Comparison of ENCODE assay signal across 1 cellular context in the genomic region with DNA sequence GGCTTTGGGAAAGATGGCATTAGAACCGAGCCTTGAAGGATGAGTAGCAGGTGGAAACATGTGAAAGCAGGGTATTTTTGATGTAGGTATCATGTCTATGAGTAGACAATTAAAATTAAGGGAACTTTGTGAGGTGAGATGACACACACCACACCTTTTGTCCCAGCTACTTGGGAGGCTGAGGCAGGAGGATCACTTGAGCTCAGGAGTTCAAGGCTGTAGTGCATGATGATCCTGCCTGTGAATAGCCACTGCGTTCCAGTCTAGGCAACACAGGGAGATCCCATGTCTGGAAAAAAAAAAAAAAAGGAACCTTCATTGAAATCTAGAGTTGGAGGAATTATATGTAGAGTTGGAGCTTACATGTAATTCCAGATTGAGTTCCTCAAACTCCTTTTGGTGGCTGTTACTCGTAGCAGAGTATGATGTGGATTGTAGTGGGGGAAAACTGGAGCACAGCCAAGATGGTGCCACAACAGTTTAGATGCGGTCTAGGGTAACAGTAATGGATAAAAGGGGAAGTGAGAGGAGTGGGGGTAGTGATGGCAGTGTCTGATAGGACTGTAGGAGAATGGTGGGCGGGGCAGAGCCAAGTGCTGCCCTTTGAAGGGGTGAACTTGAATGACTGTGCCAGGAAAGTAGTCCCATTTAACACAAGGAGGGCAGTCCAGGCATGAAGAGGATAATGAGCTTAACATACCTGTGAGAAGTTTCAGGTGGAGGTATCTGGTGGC.
TF ChIP-seq lines count a peak whose summit lies in the region.

No MANE protein-coding gene starts in this region.

TF ChIP-seq in K562, 482 proteins besides CTCF, POLR2A, EP300 and RAD21 (continued from another document and continues in another):
- TF ChIP-seq, protein P1, sequence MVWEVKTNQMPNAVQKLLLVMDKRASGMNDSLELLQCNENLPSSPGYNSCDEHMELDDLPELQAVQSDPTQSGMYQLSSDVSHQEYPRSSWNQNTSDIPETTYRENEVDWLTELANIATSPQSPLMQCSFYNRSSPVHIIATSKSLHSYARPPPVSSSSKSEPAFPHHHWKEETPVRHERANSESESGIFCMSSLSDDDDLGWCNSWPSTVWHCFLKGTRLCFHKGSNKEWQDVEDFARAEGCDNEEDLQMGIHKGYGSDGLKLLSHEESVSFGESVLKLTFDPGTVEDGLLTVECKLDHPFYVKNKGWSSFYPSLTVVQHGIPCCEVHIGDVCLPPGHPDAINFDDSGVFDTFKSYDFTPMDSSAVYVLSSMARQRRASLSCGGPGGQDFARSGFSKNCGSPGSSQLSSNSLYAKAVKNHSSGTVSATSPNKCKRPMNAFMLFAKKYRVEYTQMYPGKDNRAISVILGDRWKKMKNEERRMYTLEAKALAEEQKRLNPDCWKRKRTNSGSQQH (CRISPR knock-in tag; IDR thresholded peaks at IDR 0.05), result no peak
- TF ChIP-seq SOX6 (IDR thresholded peaks at IDR 0.05) (peak; percentile 92), EWSR1 (IDR thresholded peaks at IDR 0.05; ENCODE audit: borderline replicate concordance, low read depth, partially characterized antibody) (no peak), ZNF75A (CRISPR knock-in tag; IDR thresholded peaks at IDR 0.05) (no peak), TAL1 (IDR thresholded peaks at IDR 0.05) (no peak; the same call in 1 of the 2 replicates), SMC3 (conservative IDR thresholded peaks at IDR 0.05; ENCODE audit: insufficient read depth, low read depth, low read length) (no peak), ZNF830 (CRISPR knock-in tag; IDR thresholded peaks at IDR 0.05) (no peak), MYC (IDR thresholded peaks at IDR 0.05; ENCODE audit: low read depth, low read length) (no peak), MYC (CRISPR knock-in tag; IDR thresholded peaks at IDR 0.05; ENCODE audit: borderline replicate concordance, low read depth) (no peak), CBFA2T2 (conservative IDR thresholded peaks at IDR 0.05) (no peak), ZNF311 (CRISPR knock-in tag; IDR thresholded peaks at IDR 0.05) (no peak), GATAD2A (IDR thresholded peaks at IDR 0.05) (no peak; the same call in 1 of the 2 replicates), ZNF24 (IDR thresholded peaks at IDR 0.05) (no peak), GATAD2B (IDR thresholded peaks at IDR 0.05; ENCODE audit: borderline replicate concordance) (no peak), ZNF445 (CRISPR knock-in tag; IDR thresholded peaks at IDR 0.05; ENCODE audit: low read depth) (no peak), HNRNPH1 (optimal IDR thresholded peaks at IDR 0.05; ENCODE audit: low read depth, low read length) (no peak), ZNF766 (CRISPR knock-in tag; conservative IDR thresholded peaks at IDR 0.05) (no peak), PTTG1 (tag; IDR thresholded peaks at IDR 0.05; ENCODE audit: low read depth) (no peak), HMG20B (CRISPR knock-in tag; IDR thresholded peaks at IDR 0.05) (no peak), NFIC (IDR thresholded peaks at IDR 0.05) (peak; percentile 94), ILK (tag; IDR thresholded peaks at IDR 0.05; ENCODE audit: borderline replicate concordance, low read depth) (no peak), CBX1 (IDR thresholded peaks at IDR 0.05; ENCODE audit: low read depth) (no peak), E2F3 (CRISPR knock-in tag; IDR thresholded peaks at IDR 0.05) (no peak), TEAD4 (IDR thresholded peaks at IDR 0.05; ENCODE audit: low read length) (peak; percentile 51; the same call in 1 of the 2 replicates), TEAD4 (CRISPR knock-in tag; IDR thresholded peaks at IDR 0.05; ENCODE audit: borderline replicate concordance) (no peak), ZNF217 (CRISPR knock-in tag; IDR thresholded peaks at IDR 0.05) (no peak), CTBP1 (IDR thresholded peaks at IDR 0.05; ENCODE audit: borderline replicate concordance) (peak; percentile 86), ZBED1 (IDR thresholded peaks at IDR 0.05) (no peak), MXI1 (IDR thresholded peaks at IDR 0.05; ENCODE audit: low read depth, low read length) (no peak), ESRRA (IDR thresholded peaks at IDR 0.05; ENCODE audit: borderline replicate concordance, low read depth) (peak; percentile 63; the same call in 1 of the 2 replicates), ZFPM2 (CRISPR knock-in tag; IDR thresholded peaks at IDR 0.05) (no peak), ARNT (IDR thresholded peaks at IDR 0.05) (no peak), HSF4 (CRISPR knock-in tag; IDR thresholded peaks at IDR 0.05; ENCODE audit: borderline replicate concordance) (no peak), SRSF3 (IDR thresholded peaks at IDR 0.05; ENCODE audit: insufficient read depth, low read length) (no peak), ZNF583 (CRISPR knock-in tag; IDR thresholded peaks at IDR 0.05) (no peak), NR3C1 (CRISPR knock-in tag; IDR thresholded peaks at IDR 0.05) (no peak), ETS2 (tag; IDR thresholded peaks at IDR 0.05; ENCODE audit: borderline replicate concordance, poor library complexity, severe bottlenecking) (no peak), CHCHD3 (CRISPR knock-in tag; IDR thresholded peaks at IDR 0.05) (no peak), PURB (CRISPR knock-in tag; IDR thresholded peaks at IDR 0.05; ENCODE audit: low read depth) (no peak), MEF2A (IDR thresholded peaks at IDR 0.05; ENCODE audit: control insufficient read depth, low read depth, low read length) (no peak), HNRNPL (IDR thresholded peaks at IDR 0.05; ENCODE audit: low read depth, low read length) (no peak), NFRKB (IDR thresholded peaks at IDR 0.05; ENCODE audit: low read depth) (no peak), SREBF1 (IDR thresholded peaks at IDR 0.05; ENCODE audit: borderline replicate concordance, low read depth, low read length) (no peak), ATF7 (IDR thresholded peaks at IDR 0.05) (peak; percentile 36; the same call in 1 of the 2 replicates), ZNF146 (CRISPR knock-in tag; IDR thresholded peaks at IDR 0.05; ENCODE audit: unreplicated experiment) (no peak), ARID1B (IDR thresholded peaks at IDR 0.05) (peak; percentile 81), KLF13 (tag; IDR thresholded peaks at IDR 0.05; ENCODE audit: borderline replicate concordance, low read depth) (0 out of 2 replicates have a peak, but pooled peaks have one; percentile 30), GABPB1 (CRISPR knock-in tag; IDR thresholded peaks at IDR 0.05) (no peak), ILF3 (IDR thresholded peaks at IDR 0.05; ENCODE audit: borderline replicate concordance) (no peak), GABPA (tag; conservative IDR thresholded peaks at IDR 0.05; ENCODE audit: low read depth) (no peak), CHD4 (IDR thresholded peaks at IDR 0.05; ENCODE audit: insufficient read depth, insufficient replicate concordance, low read depth, low read length, poor library complexity, severe bottlenecking) (no peak), MYNN (IDR thresholded peaks at IDR 0.05) (peak; percentile 88), MYNN (CRISPR knock-in tag; IDR thresholded peaks at IDR 0.05) (no peak), ZFP30 (CRISPR knock-in tag; IDR thresholded peaks at IDR 0.05; ENCODE audit: borderline replicate concordance) (no peak), LARP7 (IDR thresholded peaks at IDR 0.05) (no peak), ZBTB8A (IDR thresholded peaks at IDR 0.05; ENCODE audit: partially characterized antibody) (no peak), SMARCA4 (IDR thresholded peaks at IDR 0.05) (peak; percentile 74), DPF2 (IDR thresholded peaks at IDR 0.05) (peak; percentile 88), EZH2 (IDR thresholded peaks at IDR 0.05; ENCODE audit: borderline replicate concordance, low read depth, low read length) (no peak), CSDE1 (IDR thresholded peaks at IDR 0.05) (no peak), ZFP1 (CRISPR knock-in tag; IDR thresholded peaks at IDR 0.05) (no peak), SMARCC2 (IDR thresholded peaks at IDR 0.05; ENCODE audit: low read depth) (peak; percentile 45; the same call in 1 of the 2 replicates), CREM (IDR thresholded peaks at IDR 0.05; ENCODE audit: low read depth) (peak; percentile 63), LEF1 (IDR thresholded peaks at IDR 0.05) (peak; percentile 52; the same call in 1 of the 2 replicates)
- TF ChIP-seq, protein P2, sequence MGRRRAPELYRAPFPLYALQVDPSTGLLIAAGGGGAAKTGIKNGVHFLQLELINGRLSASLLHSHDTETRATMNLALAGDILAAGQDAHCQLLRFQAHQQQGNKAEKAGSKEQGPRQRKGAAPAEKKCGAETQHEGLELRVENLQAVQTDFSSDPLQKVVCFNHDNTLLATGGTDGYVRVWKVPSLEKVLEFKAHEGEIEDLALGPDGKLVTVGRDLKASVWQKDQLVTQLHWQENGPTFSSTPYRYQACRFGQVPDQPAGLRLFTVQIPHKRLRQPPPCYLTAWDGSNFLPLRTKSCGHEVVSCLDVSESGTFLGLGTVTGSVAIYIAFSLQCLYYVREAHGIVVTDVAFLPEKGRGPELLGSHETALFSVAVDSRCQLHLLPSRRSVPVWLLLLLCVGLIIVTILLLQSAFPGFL (CRISPR knock-in tag; IDR thresholded peaks at IDR 0.05), result no peak
- TF ChIP-seq, protein P3, sequence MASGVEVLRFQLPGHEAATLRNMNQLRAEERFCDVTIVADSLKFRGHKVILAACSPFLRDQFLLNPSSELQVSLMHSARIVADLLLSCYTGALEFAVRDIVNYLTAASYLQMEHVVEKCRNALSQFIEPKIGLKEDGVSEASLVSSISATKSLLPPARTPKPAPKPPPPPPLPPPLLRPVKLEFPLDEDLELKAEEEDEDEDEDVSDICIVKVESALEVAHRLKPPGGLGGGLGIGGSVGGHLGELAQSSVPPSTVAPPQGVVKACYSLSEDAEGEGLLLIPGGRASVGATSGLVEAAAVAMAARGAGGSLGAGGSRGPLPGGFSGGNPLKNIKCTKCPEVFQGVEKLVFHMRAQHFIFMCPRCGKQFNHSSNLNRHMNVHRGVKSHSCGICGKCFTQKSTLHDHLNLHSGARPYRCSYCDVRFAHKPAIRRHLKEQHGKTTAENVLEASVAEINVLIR (CRISPR knock-in tag; IDR thresholded peaks at IDR 0.05), result no peak
- TF ChIP-seq, protein P4, sequence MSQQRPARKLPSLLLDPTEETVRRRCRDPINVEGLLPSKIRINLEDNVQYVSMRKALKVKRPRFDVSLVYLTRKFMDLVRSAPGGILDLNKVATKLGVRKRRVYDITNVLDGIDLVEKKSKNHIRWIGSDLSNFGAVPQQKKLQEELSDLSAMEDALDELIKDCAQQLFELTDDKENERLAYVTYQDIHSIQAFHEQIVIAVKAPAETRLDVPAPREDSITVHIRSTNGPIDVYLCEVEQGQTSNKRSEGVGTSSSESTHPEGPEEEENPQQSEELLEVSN (IDR thresholded peaks at IDR 0.05; ENCODE audit: borderline replicate concordance in 1 of 2, extremely low read depth in 1 of 2, insufficient read depth in 1 of 2, insufficient read length in 1 of 2, low read depth in 1 of 2, low read length in 1 of 2, poor library complexity in 1 of 2, severe bottlenecking in 1 of 2), result no peak
- TF ChIP-seq, protein P5, sequence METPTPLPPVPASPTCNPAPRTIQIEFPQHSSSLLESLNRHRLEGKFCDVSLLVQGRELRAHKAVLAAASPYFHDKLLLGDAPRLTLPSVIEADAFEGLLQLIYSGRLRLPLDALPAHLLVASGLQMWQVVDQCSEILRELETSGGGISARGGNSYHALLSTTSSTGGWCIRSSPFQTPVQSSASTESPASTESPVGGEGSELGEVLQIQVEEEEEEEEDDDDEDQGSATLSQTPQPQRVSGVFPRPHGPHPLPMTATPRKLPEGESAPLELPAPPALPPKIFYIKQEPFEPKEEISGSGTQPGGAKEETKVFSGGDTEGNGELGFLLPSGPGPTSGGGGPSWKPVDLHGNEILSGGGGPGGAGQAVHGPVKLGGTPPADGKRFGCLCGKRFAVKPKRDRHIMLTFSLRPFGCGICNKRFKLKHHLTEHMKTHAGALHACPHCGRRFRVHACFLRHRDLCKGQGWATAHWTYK (CRISPR knock-in tag; IDR thresholded peaks at IDR 0.05), result peak; percentile 52; the same call in 1 of the 2 replicates
- TF ChIP-seq, protein P6, sequence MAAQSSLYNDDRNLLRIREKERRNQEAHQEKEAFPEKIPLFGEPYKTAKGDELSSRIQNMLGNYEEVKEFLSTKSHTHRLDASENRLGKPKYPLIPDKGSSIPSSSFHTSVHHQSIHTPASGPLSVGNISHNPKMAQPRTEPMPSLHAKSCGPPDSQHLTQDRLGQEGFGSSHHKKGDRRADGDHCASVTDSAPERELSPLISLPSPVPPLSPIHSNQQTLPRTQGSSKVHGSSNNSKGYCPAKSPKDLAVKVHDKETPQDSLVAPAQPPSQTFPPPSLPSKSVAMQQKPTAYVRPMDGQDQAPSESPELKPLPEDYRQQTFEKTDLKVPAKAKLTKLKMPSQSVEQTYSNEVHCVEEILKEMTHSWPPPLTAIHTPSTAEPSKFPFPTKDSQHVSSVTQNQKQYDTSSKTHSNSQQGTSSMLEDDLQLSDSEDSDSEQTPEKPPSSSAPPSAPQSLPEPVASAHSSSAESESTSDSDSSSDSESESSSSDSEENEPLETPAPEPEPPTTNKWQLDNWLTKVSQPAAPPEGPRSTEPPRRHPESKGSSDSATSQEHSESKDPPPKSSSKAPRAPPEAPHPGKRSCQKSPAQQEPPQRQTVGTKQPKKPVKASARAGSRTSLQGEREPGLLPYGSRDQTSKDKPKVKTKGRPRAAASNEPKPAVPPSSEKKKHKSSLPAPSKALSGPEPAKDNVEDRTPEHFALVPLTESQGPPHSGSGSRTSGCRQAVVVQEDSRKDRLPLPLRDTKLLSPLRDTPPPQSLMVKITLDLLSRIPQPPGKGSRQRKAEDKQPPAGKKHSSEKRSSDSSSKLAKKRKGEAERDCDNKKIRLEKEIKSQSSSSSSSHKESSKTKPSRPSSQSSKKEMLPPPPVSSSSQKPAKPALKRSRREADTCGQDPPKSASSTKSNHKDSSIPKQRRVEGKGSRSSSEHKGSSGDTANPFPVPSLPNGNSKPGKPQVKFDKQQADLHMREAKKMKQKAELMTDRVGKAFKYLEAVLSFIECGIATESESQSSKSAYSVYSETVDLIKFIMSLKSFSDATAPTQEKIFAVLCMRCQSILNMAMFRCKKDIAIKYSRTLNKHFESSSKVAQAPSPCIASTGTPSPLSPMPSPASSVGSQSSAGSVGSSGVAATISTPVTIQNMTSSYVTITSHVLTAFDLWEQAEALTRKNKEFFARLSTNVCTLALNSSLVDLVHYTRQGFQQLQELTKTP (IDR thresholded peaks at IDR 0.05; ENCODE audit: low read depth in 1 of 2, partially characterized antibody in 2 of 2), result no peak
- TF ChIP-seq, protein P7, sequence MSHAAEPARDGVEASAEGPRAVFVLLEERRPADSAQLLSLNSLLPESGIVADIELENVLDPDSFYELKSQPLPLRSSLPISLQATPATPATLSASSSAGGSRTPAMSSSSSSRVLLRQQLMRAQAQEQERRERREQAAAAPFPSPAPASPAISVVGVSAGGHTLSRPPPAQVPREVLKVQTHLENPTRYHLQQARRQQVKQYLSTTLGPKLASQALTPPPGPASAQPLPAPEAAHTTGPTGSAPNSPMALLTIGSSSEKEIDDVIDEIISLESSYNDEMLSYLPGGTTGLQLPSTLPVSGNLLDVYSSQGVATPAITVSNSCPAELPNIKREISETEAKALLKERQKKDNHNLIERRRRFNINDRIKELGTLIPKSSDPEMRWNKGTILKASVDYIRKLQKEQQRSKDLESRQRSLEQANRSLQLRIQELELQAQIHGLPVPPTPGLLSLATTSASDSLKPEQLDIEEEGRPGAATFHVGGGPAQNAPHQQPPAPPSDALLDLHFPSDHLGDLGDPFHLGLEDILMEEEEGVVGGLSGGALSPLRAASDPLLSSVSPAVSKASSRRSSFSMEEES (CRISPR knock-in tag; IDR thresholded peaks at IDR 0.05), result no peak
